In the genomic region with DNA sequence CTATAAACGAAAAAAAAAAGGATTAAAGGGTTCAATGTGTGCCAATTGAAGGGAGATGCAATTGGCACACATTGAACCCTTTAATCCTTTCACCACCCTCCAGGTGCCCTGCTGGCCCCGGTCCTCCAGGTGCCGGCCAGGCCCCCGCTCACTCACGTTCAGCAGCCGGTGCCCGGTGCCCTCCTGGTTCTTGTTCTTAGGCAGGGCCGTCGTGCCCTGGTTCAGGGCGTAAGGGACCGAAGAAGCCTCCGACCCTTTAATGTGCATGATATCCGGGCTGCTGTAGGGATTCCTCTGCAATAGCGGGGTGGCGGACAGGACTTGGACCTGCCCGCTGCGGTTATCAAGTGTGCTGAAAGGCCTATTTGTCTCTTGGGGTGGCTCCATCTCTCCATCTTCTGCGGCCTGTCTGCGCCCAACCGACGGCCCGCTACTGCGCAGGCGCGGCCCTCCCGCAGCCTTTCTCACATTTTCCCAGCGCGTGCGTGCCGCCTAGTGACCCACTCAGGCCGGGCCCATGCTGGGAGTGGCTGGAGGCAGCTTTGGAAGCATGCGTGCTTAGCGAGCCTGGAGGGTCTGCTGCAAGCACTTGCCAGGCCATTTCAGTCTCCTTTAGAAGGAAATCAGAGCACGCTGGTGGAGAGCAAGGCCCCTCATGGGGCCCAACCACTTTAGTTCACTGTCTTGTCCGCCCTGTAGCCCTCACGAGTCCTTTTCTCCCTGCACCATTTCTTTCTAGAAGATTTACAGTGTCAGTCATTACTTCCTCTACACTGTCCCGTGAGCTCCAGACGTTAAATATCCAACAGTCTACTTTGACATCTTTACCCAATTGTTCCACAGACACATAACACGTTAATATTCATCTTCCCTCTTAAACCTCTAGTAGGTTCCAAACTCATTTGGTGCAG, we compare ENCODE assay signal across 7 cellular contexts. TPM values are rescaled to one million over a fixed set of nuclear protein-coding genes. Genes with fewer than 3 reads are reported as not detected.
A peak's percentile ranks its signal among the peaks of the same experiment; 100 is the strongest.
DNase-seq lines count a peak whose midpoint lies in the region; ATAC-seq, FAIRE-seq and TF ChIP-seq lines count a peak whose summit lies in the region.

No MANE protein-coding gene starts in this region.

- H3K4me3 ChIP-seq in astrocyte of the spinal cord (ENCODE audit: low read depth, low read length) (peak overlapping the region; percentile 17), suprapubic skin (peak overlapping the region; percentile 20)

- DNase-seq in HuH-7 (ENCODE audit: low spot score) (peak; percentile 19), astrocyte of the spinal cord (ENCODE audit: low read depth, low spot score) (peak; percentile 76), islet precursor cell (peak; percentile 62), suprapubic skin (ENCODE audit: low spot score in 2 of 2) (peak; percentile 77 to 82), GM19239 (ENCODE audit: insufficient read length, low spot score) (no peak)

- H3K27me3 ChIP-seq in suprapubic skin: no peaks in the 10 kb centered on the region

- no peak for FAIRE-seq in GM19239 (lab: Jason Lieb, UNC)

- TF ChIP-seq EP300 in suprapubic skin (IDR thresholded peaks at IDR 0.05): no peak

- H3K36me3 ChIP-seq in suprapubic skin: peaks cover 14% of the 10 kb centered on the region

- H3K4me1 ChIP-seq in suprapubic skin: peaks cover 6% of the 10 kb centered on the region

- TF ChIP-seq CTCF in astrocyte of the spinal cord (IDR thresholded peaks at IDR 0.05; ENCODE audit: low read depth, low read length): peak; percentile 52
- TF ChIP-seq CTCF in suprapubic skin (IDR thresholded peaks at IDR 0.05): no peak

- in situ Hi-C loops in astrocyte of the spinal cord (cut with HindIII; ENCODE audit: low sequenced_read_pairs): no loop called here

- no peak for TF ChIP-seq POLR2A in suprapubic skin (IDR thresholded peaks at IDR 0.05)

- H3K9me3 ChIP-seq in suprapubic skin: no peaks in the 10 kb centered on the region

- ATAC-seq in GM19324 (IDR thresholded peaks at IDR 0.05; ENCODE audit: low FRiP score, unreplicated experiment): no peak
- no peak for ATAC-seq in HG03520 (IDR thresholded peaks at IDR 0.05; ENCODE audit: unreplicated experiment)

- H3K27ac ChIP-seq in suprapubic skin: no peak overlapping the region

- 49% methylated on average over 33 of the region's 39 CpGs for WGBS in suprapubic skin

RNA-seq across cellular contexts. Expression of a gene that starts 24.3 kb away (rescaled TPM):
- 10 to 100 TPM; 41.4 to 76.6 (median 66.2) TPM for total RNA-seq in suprapubic skin
